Comparison of ENCODE assay signal across 10 cellular contexts in the genomic region with DNA sequence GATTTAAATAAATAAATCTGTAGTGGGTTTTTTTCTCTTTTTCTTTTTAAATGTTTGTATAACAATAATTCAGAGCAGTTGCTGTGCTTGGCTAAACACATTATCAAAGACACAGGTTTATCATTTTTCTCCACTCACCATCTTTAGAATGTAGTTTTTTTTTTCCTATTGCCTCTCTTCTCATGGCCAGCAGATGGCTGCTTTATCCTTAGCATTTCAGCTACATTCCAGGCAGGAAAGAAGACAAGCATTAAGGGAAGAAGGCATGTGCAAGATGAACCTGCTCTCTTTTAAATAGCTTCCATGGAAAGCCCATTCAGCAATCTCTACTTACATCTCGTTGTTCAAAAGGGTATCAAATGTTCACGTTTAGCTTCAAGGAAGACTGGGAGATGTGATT. TPM values are rescaled to one million over a fixed set of nuclear protein-coding genes. Genes with fewer than 3 reads are reported as not detected.
DNase-seq lines count a peak whose midpoint lies in the region; ATAC-seq and TF ChIP-seq lines count a peak whose summit lies in the region.
"Had no signal": no experiment of that assay in that cellular context is flagged by ENCODE, and none has a peak within 500 bp of the region (broad histone marks: within the 10 kb centered on the region; RNA-seq: fewer than 3 reads in every experiment).

No MANE protein-coding gene starts in this region.

- 49 to 86% methylated on average over 2 of the region's 2 CpGs for WGBS in endodermal cell (ENCODE audit: insufficient coverage in 1 of 2, insufficient read length in 1 of 2), 2 experiments

- H3K36me3 ChIP-seq in endodermal cell (ENCODE audit: control insufficient read depth, insufficient read depth, low read length), result no peaks in the 10 kb centered on the region

- H3K4me1 Mint-ChIP-seq in endodermal cell, result peaks cover 24% of the 10 kb centered on the region
- no peaks in the 10 kb centered on the region for H3K4me1 Mint-ChIP-seq in osteocyte (ENCODE audit: unreplicated experiment)

- no peaks in the 10 kb centered on the region for H3K9me3 ChIP-seq in endodermal cell (ENCODE audit: control insufficient read depth, low read length)

- H3K27me3 ChIP-seq in endodermal cell (ENCODE audit: control insufficient read depth, insufficient read depth, low read length, poor library complexity, severe bottlenecking), result no peaks in the 10 kb centered on the region

- H3K4me3 Mint-ChIP-seq in endodermal cell (no peak overlapping the region), osteocyte (ENCODE audit: unreplicated experiment) (no peak overlapping the region)

- no peak overlapping the region for H3K9ac ChIP-seq in endodermal cell (ENCODE audit: extremely low read depth, low read length, poor library complexity, severe bottlenecking)

- H3K4me3 ChIP-seq in endodermal cell (ENCODE audit: low read length), result no peak overlapping the region

- H3K9me3 Mint-ChIP-seq in endodermal cell (no peaks in the 10 kb centered on the region), osteocyte (ENCODE audit: unreplicated experiment) (no peaks in the 10 kb centered on the region)

- peak; percentile 84 for TF ChIP-seq CTCF in endodermal cell (conservative IDR thresholded peaks at IDR 0.05)
- TF ChIP-seq CTCF in osteocyte (IDR thresholded peaks at IDR 0.05), result peak; percentile 49

- H3K27ac ChIP-seq in endodermal cell (ENCODE audit: low read depth, low read length), result no peak overlapping the region
- H3K27ac ChIP-seq: 22Rv1 had no signal

- no peak for ATAC-seq in HG02588 (IDR thresholded peaks at IDR 0.05; ENCODE audit: unreplicated experiment)

- H3K4me1 ChIP-seq in endodermal cell (ENCODE audit: control insufficient read depth, insufficient read depth, low read length), result peaks cover 7% of the 10 kb centered on the region

- peak; percentile 45 for DNase-seq in DMS 273 (lab: John Stamatoyannopoulos, UW; ENCODE audit: unreplicated experiment)
- no peak for DNase-seq in DMS 273 treated with DMSO at 0.1 percent for 48 hours (lab: John Stamatoyannopoulos, UW)
- peak; percentile 71 for DNase-seq in NCI-H82 (lab: John Stamatoyannopoulos, UW)
- no peak for DNase-seq in endodermal cell
- DNase-seq in osteocyte (ENCODE audit: extremely low spot score, unreplicated experiment), result no peak
- no peak for DNase-seq in NCI-H2196 treated with DMSO at 0.1 percent for 48 hours (lab: John Stamatoyannopoulos, UW; ENCODE audit: unreplicated experiment)
- DNase-seq in effector CD4-positive, alpha-beta T cell, result no peak

- H3K27ac Mint-ChIP-seq in endodermal cell (no peak overlapping the region), osteocyte (ENCODE audit: unreplicated experiment) (no peak overlapping the region)

- H3K27me3 Mint-ChIP-seq in endodermal cell (ENCODE audit: insufficient read depth) (no peaks in the 10 kb centered on the region), osteocyte (ENCODE audit: unreplicated experiment) (peaks cover 38% of the 10 kb centered on the region)

- H3K36me3 Mint-ChIP-seq in endodermal cell (ENCODE audit: low read depth), result no peaks in the 10 kb centered on the region
- H3K36me3 Mint-ChIP-seq in osteocyte (ENCODE audit: unreplicated experiment), result no peaks in the 10 kb centered on the region

RNA-seq across cellular contexts. Expression of a gene that starts 42.6 kb away (rescaled TPM):
- total RNA-seq in endodermal cell, result under 1 TPM in 1 of 2 donors, not detected in 1; 0.86 TPM
- 7.4 TPM for polyA plus RNA-seq in endodermal cell (2013, experiment 1 of 2)
- 8.9 TPM for polyA plus RNA-seq in endodermal cell (2013, experiment 2 of 2)
- total RNA-seq in osteocyte, result not detected in 2 replicates
- total RNA-seq: HT-29 had no signal

Comparison
In these comparisons a context has a peak if more than half of its experiments do, and no peak if none do; other contexts are left out.
1. DNase-seq: peak in DMS 273 (single experiment) and NCI-H82 (single experiment); none in DMS 273 treated with DMSO at 0.1 percent for 48 hours (single experiment), endodermal cell (single experiment), osteocyte (single experiment), NCI-H2196 treated with DMSO at 0.1 percent for 48 hours (single experiment) and effector CD4-positive, alpha-beta T cell (single experiment).